Comparison of ENCODE assay signal across 24 cellular contexts in genomic region chr3:129403450-129403849, GRCh38. TPM values are rescaled to one million over a fixed set of nuclear protein-coding genes. Genes with fewer than 3 reads are reported as not detected.
A peak's percentile ranks its signal among the peaks of the same experiment; 100 is the strongest.
DNase-seq lines count a peak whose midpoint lies in the region; ATAC-seq and TF ChIP-seq lines count a peak whose summit lies in the region.
"Had no signal": no experiment of that assay in that cellular context is flagged by ENCODE, and none has a peak within 500 bp of the region (broad histone marks: within the 10 kb centered on the region; RNA-seq: fewer than 3 reads in every experiment).

No MANE protein-coding gene starts in this region.

- CTCF ChIA-PET in HEK293 (lab: Yijun Ruan, JAX): interaction anchor here (0.6 kb wide), 1 partner anchor 22 kb away, joined by 3 read pairs; no protein-coding TSS in a partner anchor
- CTCF ChIA-PET in HEK293T (lab: Yijun Ruan, JAX): no interaction called here

- no peak for ATAC-seq in activated T-helper 17 cell treated with anti-CD3 and anti-CD28 coated beads, Interleukin-2, amount 50 U/mL, for 72 hours (replicated peaks)
- ATAC-seq in stimulated activated memory B cell treated with anti-CD40 and anti-IgM and Interleukin-4, amounts not matched to agents 10 μg/mL and 1 μg/mL and 100 μg/mL, for 72 hours: no peak
- ATAC-seq: A549, GM12878, HCT116 had no signal

- peaks cover 7% of the 10 kb centered on the region for H3K36me3 Mint-ChIP-seq in activated T-helper 17 cell treated with anti-CD3 and anti-CD28 coated beads, Interleukin-2, amount 50 U/mL, for 72 hours (ENCODE audit: low read depth)
- H3K36me3 Mint-ChIP-seq in stimulated activated memory B cell treated with anti-CD40 and anti-IgM and Interleukin-4, amounts not matched to agents 10 μg/mL and 1 μg/mL and 100 μg/mL, for 72 hours: no peaks in the 10 kb centered on the region

- peaks cover 8% of the 10 kb centered on the region for H3K4me1 Mint-ChIP-seq in activated T-helper 17 cell treated with anti-CD3 and anti-CD28 coated beads, Interleukin-2, amount 50 U/mL, for 72 hours
- peaks cover 18% of the 10 kb centered on the region for H3K4me1 Mint-ChIP-seq in stimulated activated memory B cell treated with anti-CD40 and anti-IgM and Interleukin-4, amounts not matched to agents 10 μg/mL and 1 μg/mL and 100 μg/mL, for 72 hours

- no peaks in the 10 kb centered on the region for H3K9me3 ChIP-seq in HEK293 (ENCODE audit: control insufficient read depth, insufficient read depth, low read depth, low read length)
- H3K9me3 ChIP-seq: A549; BE2C; BLaER1 treated with 17β-estradiol and CSF1 and Interleukin-3, amounts not matched to agents 10 nM and 100 nM had no signal

- H3K27ac Mint-ChIP-seq in activated T-helper 17 cell treated with anti-CD3 and anti-CD28 coated beads, Interleukin-2, amount 50 U/mL, for 72 hours: peak overlapping the region; percentile 20
- peak overlapping the region; percentile 20 for H3K27ac Mint-ChIP-seq in stimulated activated memory B cell treated with anti-CD40 and anti-IgM and Interleukin-4, amounts not matched to agents 10 μg/mL and 1 μg/mL and 100 μg/mL, for 72 hours
- H3K27ac Mint-ChIP-seq: CD4-positive, alpha-beta T cell had no signal

- POLR2A ChIA-PET in HEK293 (lab: Yijun Ruan, JAX) (no interaction called here), HEK293T (lab: Yijun Ruan, JAX) (interaction anchor here (1.0 to 1.1 kb wide), 2 partner anchors 10 to 35 kb away, joined by 3 read pairs; no protein-coding TSS in a partner anchor)

- H3K36me3 ChIP-seq in HEK293 (ENCODE audit: control insufficient read depth in 2 of 2, insufficient read depth in 1 of 2, low read length in 2 of 2): no peaks in the 10 kb centered on the region
- H3K36me3 ChIP-seq: BLaER1 treated with 17β-estradiol and CSF1 and Interleukin-3, amounts not matched to agents 10 nM and 100 nM had no signal

- no peak overlapping the region for H3K4me3 Mint-ChIP-seq in activated T-helper 17 cell treated with anti-CD3 and anti-CD28 coated beads, Interleukin-2, amount 50 U/mL, for 72 hours
- H3K4me3 Mint-ChIP-seq in stimulated activated memory B cell treated with anti-CD40 and anti-IgM and Interleukin-4, amounts not matched to agents 10 μg/mL and 1 μg/mL and 100 μg/mL, for 72 hours: no peak overlapping the region
- H3K4me3 Mint-ChIP-seq: CD14-positive monocyte; CD4-positive, alpha-beta T cell; CD8-positive, alpha-beta memory T cell; H9 had no signal

- H3K27ac ChIP-seq in HEK293 (ENCODE audit: extremely low read depth, low read depth, low read length): no peak overlapping the region
- H3K27ac ChIP-seq: BLaER1 treated with 17β-estradiol and CSF1 and Interleukin-3, amounts not matched to agents 10 nM and 100 nM; GM23248 had no signal

- no peaks in the 10 kb centered on the region for H3K9me3 Mint-ChIP-seq in activated T-helper 17 cell treated with anti-CD3 and anti-CD28 coated beads, Interleukin-2, amount 50 U/mL, for 72 hours
- H3K9me3 Mint-ChIP-seq in stimulated activated memory B cell treated with anti-CD40 and anti-IgM and Interleukin-4, amounts not matched to agents 10 μg/mL and 1 μg/mL and 100 μg/mL, for 72 hours: no peaks in the 10 kb centered on the region
- H3K9me3 Mint-ChIP-seq: CD14-positive monocyte; CD4-positive, alpha-beta T cell; CD8-positive, alpha-beta memory T cell; H9 had no signal

- H3K27me3 Mint-ChIP-seq in activated T-helper 17 cell treated with anti-CD3 and anti-CD28 coated beads, Interleukin-2, amount 50 U/mL, for 72 hours: no peaks in the 10 kb centered on the region
- no peaks in the 10 kb centered on the region for H3K27me3 Mint-ChIP-seq in stimulated activated memory B cell treated with anti-CD40 and anti-IgM and Interleukin-4, amounts not matched to agents 10 μg/mL and 1 μg/mL and 100 μg/mL, for 72 hours
- H3K27me3 Mint-ChIP-seq: CD4-positive, alpha-beta T cell; CD8-positive, alpha-beta memory T cell had no signal

- H3K4me3 ChIP-seq in HEK293 (ENCODE audit: low read depth, low read length): no peak overlapping the region
- H3K4me3 ChIP-seq: A549; BLaER1 treated with 17β-estradiol and CSF1 and Interleukin-3, amounts not matched to agents 10 nM and 100 nM; GM12878; GM23248 had no signal

- no peak for TF ChIP-seq CTCF in HEK293 (tag by site-specific recombination; IDR thresholded peaks at IDR 0.05)

- DNase-seq in head of caudate nucleus (peak in 41 of 42 donors; percentile 23 to 86 (median 64)), HEK293T (ENCODE audit: extremely low spot score) (no peak), NCI-H1105 (lab: John Stamatoyannopoulos, UW) (no peak), amygdala (lab: John Stamatoyannopoulos, UW) (no peak)
- DNase-seq: 8988T; ACHN; AML-193; BE2C; CD4-positive, alpha-beta T cell; CD8-positive, alpha-beta memory T cell; DMS 273 treated with DMSO at 0.1 percent for 48 hours; DMS79; EL; GDM1; GM23248; H9 had no signal

- intact Hi-C loops in head of caudate nucleus (cut with DNase I): no loop called here

- H3K4me1 ChIP-seq in HEK293 (ENCODE audit: control insufficient read depth, insufficient read depth, low read length): no peaks in the 10 kb centered on the region
- H3K4me1 ChIP-seq: BE2C had no signal

TF ChIP-seq in HEK293, 187 proteins besides CTCF, POLR2A, EP300 and RAD21:
- peak; percentile 60 for TF ChIP-seq EGR2 (tag by site-specific recombination; IDR thresholded peaks at IDR 0.05; ENCODE audit: low read depth)
- TF ChIP-seq ZFHX2 (tag by site-specific recombination; conservative IDR thresholded peaks at IDR 0.05): peak; percentile 66
- no peak for TF ChIP-seq BCL11A (tag by site-specific recombination; IDR thresholded peaks at IDR 0.05; ENCODE audit: low read depth)
- peak; percentile 26; the same call in 1 of the 2 replicates for TF ChIP-seq ZIC2 (tag by site-specific recombination; IDR thresholded peaks at IDR 0.05)
- no peak for TF ChIP-seq ZSCAN16 (tag by site-specific recombination; IDR thresholded peaks at IDR 0.05)
TF ChIP-seq in HEK293: peak in this region for 3.

TF ChIP-seq in HEK293T, 16 proteins besides CTCF, POLR2A, EP300 and RAD21:
- TF ChIP-seq L3MBTL2 (conservative IDR thresholded peaks at IDR 0.05) (no peak), NFRKB (IDR thresholded peaks at IDR 0.05) (no peak), FOXM1 (IDR thresholded peaks at IDR 0.05; ENCODE audit: borderline replicate concordance) (no peak), SUZ12 (IDR thresholded peaks at IDR 0.05) (no peak)
- TF ChIP-seq, protein P1, sequence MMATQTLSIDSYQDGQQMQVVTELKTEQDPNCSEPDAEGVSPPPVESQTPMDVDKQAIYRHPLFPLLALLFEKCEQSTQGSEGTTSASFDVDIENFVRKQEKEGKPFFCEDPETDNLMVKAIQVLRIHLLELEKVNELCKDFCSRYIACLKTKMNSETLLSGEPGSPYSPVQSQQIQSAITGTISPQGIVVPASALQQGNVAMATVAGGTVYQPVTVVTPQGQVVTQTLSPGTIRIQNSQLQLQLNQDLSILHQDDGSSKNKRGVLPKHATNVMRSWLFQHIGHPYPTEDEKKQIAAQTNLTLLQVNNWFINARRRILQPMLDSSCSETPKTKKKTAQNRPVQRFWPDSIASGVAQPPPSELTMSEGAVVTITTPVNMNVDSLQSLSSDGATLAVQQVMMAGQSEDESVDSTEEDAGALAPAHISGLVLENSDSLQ (IDR thresholded peaks at IDR 0.05): no peak
TF ChIP-seq in HEK293T: peak in this region for 0.

RNA-seq across cellular contexts. Expression of gene EFCAB12, which starts 25.0 kb away (rescaled TPM):
- total RNA-seq in activated T-helper 17 cell treated with anti-CD3 and anti-CD28 coated beads, Interleukin-2, amount 50 U/mL, for 72 hours: 1 to 10 TPM in 1 of 2 donors, under 1 TPM in 1; 0.63 to 1.7 TPM
- total RNA-seq: GM23248 had no signal

RNA-seq across cellular contexts. Expression of gene MBD4, which starts 36.3 kb away (rescaled TPM):
- 10 to 100 TPM; 38.4 to 44.4 TPM for total RNA-seq in activated T-helper 17 cell treated with anti-CD3 and anti-CD28 coated beads, Interleukin-2, amount 50 U/mL, for 72 hours

RNA-seq across cellular contexts. Expression of gene IFT122, which starts 36.6 kb away (rescaled TPM):
- total RNA-seq in activated T-helper 17 cell treated with anti-CD3 and anti-CD28 coated beads, Interleukin-2, amount 50 U/mL, for 72 hours: 10 to 100 TPM; 19.3 to 33.4 TPM

Comparison
In these comparisons a context has a peak if more than half of its experiments do, and no peak if none do; other contexts are left out.
1. DNase-seq: peak in head of caudate nucleus (41 of 42); none in HEK293T (single experiment), NCI-H1105 (single experiment) and amygdala (0 of 56).